25 cellular contexts compared by ENCODE assay signal in genomic region chr7:3688842-3689241, GRCh38.
A peak's percentile ranks its signal among the peaks of the same experiment; 100 is the strongest.
DNase-seq lines count a peak whose midpoint lies in the region; ATAC-seq, FAIRE-seq and TF ChIP-seq lines count a peak whose summit lies in the region.
"Had no signal": no experiment of that assay in that cellular context is flagged by ENCODE, and none has a peak within 500 bp of the region (broad histone marks: within the 10 kb centered on the region; RNA-seq: fewer than 3 reads in every experiment).

No MANE protein-coding gene starts in this region.

- no peak overlapping the region for H3K18ac ChIP-seq in trophoblast cell (ENCODE audit: low read length)

- no CpG with 5 or more reads among the region's 3 CpGs for WGBS in trophoblast cell (ENCODE audit: extremely low coverage, insufficient coverage, insufficient read length)

- H3K4me1 ChIP-seq in trophoblast cell (ENCODE audit: control insufficient read depth in 1 of 2, insufficient read depth in 2 of 2, low read length in 2 of 2) (no peaks in the 10 kb centered on the region), foreskin keratinocyte (no peaks in the 10 kb centered on the region)
- H3K4me1 ChIP-seq: A549; BE2C; BLaER1 treated with 17β-estradiol and CSF1 and Interleukin-3, amounts not matched to agents 10 nM and 100 nM had no signal

- no peak for ATAC-seq in activated naive CD8-positive, alpha-beta T cell treated with anti-CD3 and anti-CD28 coated beads, Interleukin-2, amount 50 U/mL, for 24 hours
- ATAC-seq in foreskin keratinocyte = no peak
- ATAC-seq: A549, GM12878 had no signal

- TF ChIP-seq CTCF in foreskin keratinocyte (conservative IDR thresholded peaks at IDR 0.05) = no peak

- no peak overlapping the region for H3K4ac ChIP-seq in trophoblast cell (ENCODE audit: low read depth, low read length)

- H3K79me1 ChIP-seq in trophoblast cell (ENCODE audit: low read length) = no peaks in the 10 kb centered on the region

- no peaks in the 10 kb centered on the region for H3K4me1 Mint-ChIP-seq in activated naive CD8-positive, alpha-beta T cell treated with anti-CD3 and anti-CD28 coated beads for 36 hours
- H3K4me1 Mint-ChIP-seq in activated naive CD8-positive, alpha-beta T cell treated with anti-CD3 and anti-CD28 coated beads, Interleukin-2, amount 50 U/mL, for 24 hours = no peaks in the 10 kb centered on the region
- H3K4me1 Mint-ChIP-seq: CD8-positive, alpha-beta memory T cell had no signal

- H3K4me2 ChIP-seq in trophoblast cell (ENCODE audit: low read length) = no peak overlapping the region
- H3K4me2 ChIP-seq: A549; BLaER1 treated with 17β-estradiol and CSF1 and Interleukin-3, amounts not matched to agents 10 nM and 100 nM had no signal

- H3K27ac Mint-ChIP-seq in activated naive CD8-positive, alpha-beta T cell treated with anti-CD3 and anti-CD28 coated beads for 36 hours = peak overlapping the region; percentile 25
- H3K27ac Mint-ChIP-seq in activated naive CD8-positive, alpha-beta T cell treated with anti-CD3 and anti-CD28 coated beads, Interleukin-2, amount 50 U/mL, for 24 hours = no peak overlapping the region
- H3K27ac Mint-ChIP-seq: CD14-positive monocyte; CD4-positive, alpha-beta T cell; CD8-positive, alpha-beta memory T cell had no signal

- no peak overlapping the region for H4K12ac ChIP-seq in trophoblast cell (ENCODE audit: low read depth, low read length)

- no peak overlapping the region for H3K23ac ChIP-seq in trophoblast cell (ENCODE audit: low read length)

- no peaks in the 10 kb centered on the region for H3K9me3 Mint-ChIP-seq in activated naive CD8-positive, alpha-beta T cell treated with anti-CD3 and anti-CD28 coated beads for 36 hours
- H3K9me3 Mint-ChIP-seq in activated naive CD8-positive, alpha-beta T cell treated with anti-CD3 and anti-CD28 coated beads, Interleukin-2, amount 50 U/mL, for 24 hours = peaks cover 5% of the 10 kb centered on the region

- H3K27ac ChIP-seq in trophoblast cell (ENCODE audit: low read depth, low read length) (no peak overlapping the region), foreskin keratinocyte (no peak overlapping the region)
- H3K27ac ChIP-seq: A549; BLaER1 treated with 17β-estradiol and CSF1 and Interleukin-3, amounts not matched to agents 10 nM and 100 nM had no signal

- no peaks in the 10 kb centered on the region for H3K79me2 ChIP-seq in trophoblast cell (ENCODE audit: control insufficient read depth, insufficient read depth, low read length, poor library complexity)

- no peak overlapping the region for H3K9ac ChIP-seq in trophoblast cell (ENCODE audit: low read length)
- H3K9ac ChIP-seq: BLaER1 treated with 17β-estradiol and CSF1 and Interleukin-3, amounts not matched to agents 10 nM and 100 nM had no signal

- peak overlapping the region; percentile 52 for H3K4me3 ChIP-seq in trophoblast cell (ENCODE audit: low read depth, low read length)
- H3K4me3 ChIP-seq: A549; BLaER1 treated with 17β-estradiol and CSF1 and Interleukin-3, amounts not matched to agents 10 nM and 100 nM; GM12878 had no signal

- DNase-seq in activated naive CD8-positive, alpha-beta T cell treated with anti-CD3 and anti-CD28 coated beads for 36 hours = no peak
- DNase-seq in activated naive CD8-positive, alpha-beta T cell treated with anti-CD3 and anti-CD28 coated beads, Interleukin-2, amount 50 U/mL, for 24 hours = no peak
- DNase-seq in HTR-8/SVneo (ENCODE audit: insufficient read length, low spot score) = no peak
- DNase-seq in trophoblast cell = no peak
- no peak for DNase-seq in stimulated activated naive CD4-positive, alpha-beta T cell (lab: John Stamatoyannopoulos, UW)
- DNase-seq in foreskin keratinocyte = no peak
- DNase-seq: 8988T; ACHN; AML-193; BE2C; CD4-positive, alpha-beta T cell; CD8-positive, alpha-beta memory T cell; DMS 273 treated with DMSO at 0.1 percent for 48 hours; DMS79; EL; GDM1; GOT3; H7; HCEC 1CT had no signal

- no peak overlapping the region for H3K14ac ChIP-seq in trophoblast cell (ENCODE audit: low read length)

- no peak overlapping the region for H2AFZ ChIP-seq in trophoblast cell (ENCODE audit: insufficient read depth, low read length, poor library complexity)

- peak; percentile 4 for FAIRE-seq in HTR-8/SVneo (lab: Jason Lieb, UNC)
- FAIRE-seq: A549, D721Med, GM12878, GM18507 had no signal

- no peak overlapping the region for H4K8ac ChIP-seq in trophoblast cell (ENCODE audit: low read depth, low read length)

- no peak overlapping the region for H2AK5ac ChIP-seq in trophoblast cell (ENCODE audit: low read length)

- H3K27me3 ChIP-seq in trophoblast cell (ENCODE audit: insufficient read depth, low read length) = no peaks in the 10 kb centered on the region
- no peaks in the 10 kb centered on the region for H3K27me3 ChIP-seq in foreskin keratinocyte
- H3K27me3 ChIP-seq: BE2C; BLaER1 treated with 17β-estradiol and CSF1 and Interleukin-3, amounts not matched to agents 10 nM and 100 nM had no signal

- H3K4me3 Mint-ChIP-seq in activated naive CD8-positive, alpha-beta T cell treated with anti-CD3 and anti-CD28 coated beads for 36 hours = no peak overlapping the region
- no peak overlapping the region for H3K4me3 Mint-ChIP-seq in activated naive CD8-positive, alpha-beta T cell treated with anti-CD3 and anti-CD28 coated beads, Interleukin-2, amount 50 U/mL, for 24 hours
- H3K4me3 Mint-ChIP-seq: CD14-positive monocyte; CD4-positive, alpha-beta T cell; CD8-positive, alpha-beta memory T cell had no signal

- peaks cover 2% of the 10 kb centered on the region for H3K9me3 ChIP-seq in trophoblast cell (ENCODE audit: insufficient read depth, low read depth, low read length)
- H3K9me3 ChIP-seq: A549, BE2C had no signal

- H2BK120ac ChIP-seq in trophoblast cell (ENCODE audit: insufficient read depth, low read length, poor library complexity) = no peak overlapping the region

- H3K36me3 Mint-ChIP-seq in activated naive CD8-positive, alpha-beta T cell treated with anti-CD3 and anti-CD28 coated beads for 36 hours = no peaks in the 10 kb centered on the region
- H3K36me3 Mint-ChIP-seq in activated naive CD8-positive, alpha-beta T cell treated with anti-CD3 and anti-CD28 coated beads, Interleukin-2, amount 50 U/mL, for 24 hours (ENCODE audit: low read depth) = no peaks in the 10 kb centered on the region
- H3K36me3 Mint-ChIP-seq: CD14-positive monocyte; CD8-positive, alpha-beta memory T cell had no signal

- no peak overlapping the region for H2BK12ac ChIP-seq in trophoblast cell (ENCODE audit: low read length)

- no peak overlapping the region for H4K91ac ChIP-seq in trophoblast cell (ENCODE audit: low read depth, low read length)

- H3K27me3 Mint-ChIP-seq in activated naive CD8-positive, alpha-beta T cell treated with anti-CD3 and anti-CD28 coated beads for 36 hours = peaks cover 4% of the 10 kb centered on the region
- H3K27me3 Mint-ChIP-seq in activated naive CD8-positive, alpha-beta T cell treated with anti-CD3 and anti-CD28 coated beads, Interleukin-2, amount 50 U/mL, for 24 hours = peaks cover 2% of the 10 kb centered on the region
- H3K27me3 Mint-ChIP-seq: CD4-positive, alpha-beta T cell had no signal

- peaks cover 2 to 4% of the 10 kb centered on the region in 2 experiments for H3K36me3 ChIP-seq in trophoblast cell (ENCODE audit: control insufficient read depth in 1 of 2, insufficient read depth in 2 of 2, low read length in 2 of 2)
- H3K36me3 ChIP-seq: BE2C; BLaER1 treated with 17β-estradiol and CSF1 and Interleukin-3, amounts not matched to agents 10 nM and 100 nM had no signal

- H2BK5ac ChIP-seq in trophoblast cell (ENCODE audit: low read depth, low read length, poor library complexity) = no peak overlapping the region
